ENCODE assay signal across 14 cellular contexts in the genomic region with DNA sequence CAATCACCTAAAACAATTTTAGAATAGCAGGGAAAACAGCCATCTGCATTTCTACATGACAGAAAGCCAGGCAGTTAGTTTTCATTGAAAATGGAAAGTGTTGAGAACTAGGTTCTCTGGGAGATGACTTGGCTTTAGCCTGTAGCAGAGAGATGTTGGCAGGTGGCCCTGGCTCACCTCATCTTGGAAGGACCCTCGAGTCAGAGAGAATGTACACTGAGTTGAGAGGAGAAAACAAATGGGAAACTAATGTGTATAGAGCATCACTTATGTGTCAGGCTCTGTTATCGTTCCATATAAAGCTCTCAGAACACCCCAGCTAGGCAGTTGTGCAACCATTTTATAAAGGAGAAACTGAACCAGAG. TPM values are rescaled to one million over a fixed set of nuclear protein-coding genes. Genes with fewer than 3 reads are reported as not detected.
DNase-seq lines count a peak whose midpoint lies in the region; ATAC-seq and TF ChIP-seq lines count a peak whose summit lies in the region.
"Had no signal": no experiment of that assay in that cellular context is flagged by ENCODE, and none has a peak within 500 bp of the region (broad histone marks: within the 10 kb centered on the region; RNA-seq: fewer than 3 reads in every experiment).

No MANE protein-coding gene starts in this region.

- no peak overlapping the region for H3K4me2 ChIP-seq in GM23248 (ENCODE audit: unreplicated experiment)
- H3K4me2 ChIP-seq in neural progenitor cell, result no peak overlapping the region

- H3F3A ChIP-seq in GM23248 (ENCODE audit: insufficient read depth) (peaks cover 39% of the 10 kb centered on the region), neural progenitor cell (ENCODE audit: low read depth) (no peaks in the 10 kb centered on the region)

- H3K27me3 ChIP-seq in ACC112 (ENCODE audit: insufficient read depth, low read length), result no peaks in the 10 kb centered on the region
- no peaks in the 10 kb centered on the region for H3K27me3 ChIP-seq in GM23248 (replicated peaks; ENCODE audit: insufficient read depth)
- no peaks in the 10 kb centered on the region for H3K27me3 ChIP-seq in neural progenitor cell
- H3K27me3 ChIP-seq: ovary had no signal

- in situ Hi-C loops in GM23248 (cut with MboI), result no loop called here

- DNase-seq in GM23248, result peak; percentile 44
- DNase-seq in neural progenitor cell (ENCODE audit: low spot score), result no peak
- DNase-seq in NCI-H2029 treated with DMSO at 0.1 percent for 48 hours (lab: John Stamatoyannopoulos, UW), result no peak
- no peak for DNase-seq in HUDEP-2 (lab: John Stamatoyannopoulos, UW; ENCODE audit: unreplicated experiment in 76 of 76)
- DNase-seq: central memory CD4-positive, alpha-beta T cell; COR-L47; MV-4-11; NCI-H69; stimulated activated CD4-positive, alpha-beta T cell treated with anti-CD3 and anti-CD28 coated beads, Interleukin-4, amount 100 ng/mL, for 1 hour had no signal

- peaks cover 31% of the 10 kb centered on the region for H3K4me1 ChIP-seq in ACC112 (ENCODE audit: control insufficient read depth, insufficient read depth, low read length, unreplicated experiment)
- peaks cover 52% of the 10 kb centered on the region for H3K4me1 ChIP-seq in GM23248 (ENCODE audit: insufficient read depth)
- H3K4me1 ChIP-seq in neural progenitor cell, result peaks cover 22% of the 10 kb centered on the region

- H3K27ac Mint-ChIP-seq in brain, result peak overlapping the region; percentile 10 to 79 (median 70)
- no peak overlapping the region for H3K27ac Mint-ChIP-seq in neural progenitor cell

- TF ChIP-seq CTCF in brain (conservative IDR thresholded peaks at IDR 0.05), result no peak
- no peak for TF ChIP-seq CTCF in neural progenitor cell (IDR thresholded peaks at IDR 0.05)

- no peaks in the 10 kb centered on the region for H4K20me1 ChIP-seq in GM23248 (ENCODE audit: insufficient read depth)
- peaks cover 3% of the 10 kb centered on the region for H4K20me1 ChIP-seq in neural progenitor cell (ENCODE audit: low read depth)

- H3K4me3 ChIP-seq in ACC112 (ENCODE audit: low read depth, low read length), result no peak overlapping the region
- no peak overlapping the region for H3K4me3 ChIP-seq in GM23248
- H3K4me3 ChIP-seq in neural progenitor cell, result no peak overlapping the region
- H3K4me3 ChIP-seq: ovary had no signal

- H3K27ac ChIP-seq in ACC112 (ENCODE audit: low read depth, low read length) (peak overlapping the region; percentile 22; the same call in 1 of the 2 replicates), GM23248 (peak overlapping the region; percentile 55), neural progenitor cell (no peak overlapping the region)

- H3K36me3 ChIP-seq in ACC112 (ENCODE audit: insufficient read depth, low read length), result no peaks in the 10 kb centered on the region
- no peaks in the 10 kb centered on the region for H3K36me3 ChIP-seq in GM23248 (ENCODE audit: low read depth)
- no peaks in the 10 kb centered on the region for H3K36me3 ChIP-seq in neural progenitor cell
- H3K36me3 ChIP-seq: ovary had no signal

- H3K27me3 Mint-ChIP-seq in brain, result peaks cover 3% of the 10 kb centered on the region
- H3K27me3 Mint-ChIP-seq in neural progenitor cell (ENCODE audit: insufficient read depth, low read depth), result peaks cover 5% of the 10 kb centered on the region

- H3K9me3 ChIP-seq in GM23248 (ENCODE audit: low read depth), result no peaks in the 10 kb centered on the region
- no peaks in the 10 kb centered on the region for H3K9me3 ChIP-seq in neural progenitor cell (ENCODE audit: low read depth)
- H3K9me3 ChIP-seq: ovary had no signal

- H3K9ac ChIP-seq in GM23248, result peak overlapping the region; percentile 4; the same call in 1 of the 2 replicates
- H3K9ac ChIP-seq in neural progenitor cell, result peak overlapping the region; percentile 16

- H2AFZ ChIP-seq in ACC112 (ENCODE audit: low read length, unreplicated experiment) (no peak overlapping the region), GM23248 (no peak overlapping the region), neural progenitor cell (replicated peaks) (no peak overlapping the region)

- H3K9me3 Mint-ChIP-seq in brain (no peaks in the 10 kb centered on the region), neural progenitor cell (peaks cover 2% of the 10 kb centered on the region)

- H3K9me2 ChIP-seq in GM23248 (ENCODE audit: insufficient read depth), result no peaks in the 10 kb centered on the region

- H3K36me3 Mint-ChIP-seq in brain, result peaks cover 31% of the 10 kb centered on the region
- H3K36me3 Mint-ChIP-seq in neural progenitor cell, result peaks cover 6% of the 10 kb centered on the region

- no peak for ATAC-seq in GM21515 (IDR thresholded peaks at IDR 0.05; ENCODE audit: unreplicated experiment)
- no peak for ATAC-seq in HG02884 (IDR thresholded peaks at IDR 0.05; ENCODE audit: unreplicated experiment)

- H3K4me1 Mint-ChIP-seq in brain (peaks cover 56% of the 10 kb centered on the region), neural progenitor cell (peaks cover 9% of the 10 kb centered on the region)

- peaks cover 6% of the 10 kb centered on the region for H3K79me2 ChIP-seq in ACC112 (ENCODE audit: control insufficient read depth, insufficient read depth, low read length, unreplicated experiment)
- H3K79me2 ChIP-seq in GM23248 (ENCODE audit: insufficient read depth), result peaks cover 80% of the 10 kb centered on the region
- no peaks in the 10 kb centered on the region for H3K79me2 ChIP-seq in neural progenitor cell (ENCODE audit: low read depth)

- 8 to 9% methylated on average over 2 of the region's 2 CpGs for WGBS in GM23248 (ENCODE audit: low coverage in 1 of 2, low lambda C conversion rate in 2 of 2, missing lambda C conversion rate in 2 of 2), 2 experiments

- peak overlapping the region in 1 of 5 experiments; percentile 26 for H3K4me3 Mint-ChIP-seq in brain
- no peak overlapping the region for H3K4me3 Mint-ChIP-seq in neural progenitor cell

RNA-seq across cellular contexts. Expression of gene SUSD6, which starts 51.9 kb away (rescaled TPM):
- total RNA-seq in GM23248 (2014; rRNA removed; shearing (Covaris generic)), result 12.2 and 15.6 TPM in 2 replicates
- polyA plus RNA-seq in GM23248 (2016; fragmentation: Nextera tagmentation; extraction: Ambion mirVana) (23.2 and 24.1 TPM in 2 replicates), brain (ENCODE audit: insufficient read depth, low read depth, low replicate concordance) (35.4 TPM)
- total RNA-seq in neural progenitor cell (ENCODE audit: low replicate concordance), result 6.3 and 9.2 TPM in 2 replicates
